ENCODE assay signal across 26 cellular contexts in the genomic region with DNA sequence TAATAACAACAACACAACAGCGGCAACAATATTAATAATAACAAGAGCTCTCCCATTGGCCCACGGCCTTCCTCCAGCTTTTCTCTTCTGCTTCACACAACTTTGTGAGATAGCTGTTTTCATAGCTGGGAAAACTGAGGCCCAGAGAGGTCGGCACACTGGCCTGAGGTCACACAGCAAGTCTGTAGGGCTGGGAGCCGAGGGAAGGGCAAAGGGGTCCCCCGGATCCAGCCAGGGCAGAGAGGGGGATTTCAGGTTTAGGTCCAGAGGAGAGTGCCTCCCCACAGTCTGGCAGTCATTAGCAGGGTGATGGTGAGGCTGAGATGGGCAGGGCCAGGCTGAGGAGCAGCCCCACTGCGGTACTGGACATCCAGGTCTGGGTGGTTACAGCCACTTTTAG.
"Had no signal": no experiment of that assay in that cellular context is flagged by ENCODE, and none has a peak within 500 bp of the region (broad histone marks: within the 10 kb centered on the region; RNA-seq: fewer than 3 reads in every experiment).

No MANE protein-coding gene starts in this region.

- H3K4me1 ChIP-seq: colonic mucosa, foreskin keratinocyte, neural progenitor cell, prostate gland, right atrium auricular region, transverse colon, vagina had no signal

- H3K36me3 ChIP-seq: colonic mucosa, neural progenitor cell, prostate gland had no signal

- ATAC-seq: foreskin keratinocyte; gastroesophageal sphincter; heart left ventricle; left lobe of liver; stimulated activated naive CD8-positive, alpha-beta T cell treated with anti-CD3 and anti-CD28 coated beads, Interleukin-15, amount 100 ng/mL, for 72 hours had no signal

- H3K79me2 ChIP-seq: hepatocyte had no signal

- H3K27ac ChIP-seq: colonic mucosa, esophagus muscularis mucosa, foreskin keratinocyte, gastroesophageal sphincter, heart left ventricle, hepatocyte, neural progenitor cell, prostate gland, right atrium auricular region, skin epidermis, suprapubic skin, transverse colon, vagina had no signal

- H3K9ac ChIP-seq: neural progenitor cell had no signal

- H3K4me1 Mint-ChIP-seq: endodermal cell had no signal

- H2AFZ ChIP-seq: hepatocyte, neural progenitor cell had no signal

- H3K9me3 Mint-ChIP-seq: dendritic cell treated with granulocyte-macrophage colony-stimulating factor and Interleukin-4, amounts not matched to agents 40 ng/mL and 50 ng/mL, for 4 days; stimulated activated naive CD8-positive, alpha-beta T cell treated with anti-CD3 and anti-CD28 coated beads, Interleukin-15, amount 100 ng/mL, for 72 hours had no signal

- H3K27me3 Mint-ChIP-seq: dendritic cell treated with granulocyte-macrophage colony-stimulating factor and Interleukin-4, amounts not matched to agents 40 ng/mL and 50 ng/mL, for 4 days; stimulated activated naive CD8-positive, alpha-beta T cell treated with anti-CD3 and anti-CD28 coated beads, Interleukin-15, amount 100 ng/mL, for 72 hours had no signal

- H3K9me3 ChIP-seq: colonic mucosa, esophagus muscularis mucosa, gastroesophageal sphincter, prostate gland, right atrium auricular region, suprapubic skin, transverse colon, vagina had no signal

- H3K4me2 ChIP-seq: hepatocyte, neural progenitor cell had no signal

- H3K27ac Mint-ChIP-seq: dendritic cell treated with granulocyte-macrophage colony-stimulating factor and Interleukin-4, amounts not matched to agents 40 ng/mL and 50 ng/mL, for 4 days; endodermal cell; memory B cell; nephron; neural progenitor cell had no signal

- DNase-seq: colonic mucosa; effector CD8-positive, alpha-beta T cell; endodermal cell; foreskin keratinocyte; heart left ventricle; kidney; nucleus accumbens; stimulated activated CD4-positive, alpha-beta T cell treated with anti-CD3 and anti-CD28 coated beads, Interleukin-15, amount 100 ng/mL, for 24 hours; stimulated activated CD4-positive, alpha-beta T cell treated with anti-CD3 and anti-CD28 coated beads, Interleukin-2, amount 100 ng/mL, for 48 hours; stimulated activated naive CD4-positive, alpha-beta T cell; stimulated activated naive CD8-positive, alpha-beta T cell treated with anti-CD3 and anti-CD28 coated beads, Interleukin-15, amount 100 ng/mL, for 72 hours; transverse colon had no signal

- H3K4me3 Mint-ChIP-seq: dendritic cell treated with granulocyte-macrophage colony-stimulating factor and Interleukin-4, amounts not matched to agents 40 ng/mL and 50 ng/mL, for 4 days; endodermal cell; memory B cell; nephron; neural progenitor cell; stimulated activated naive CD8-positive, alpha-beta T cell treated with anti-CD3 and anti-CD28 coated beads, Interleukin-15, amount 100 ng/mL, for 72 hours had no signal

- FAIRE-seq: kidney had no signal

- H3K4me3 ChIP-seq: colonic mucosa, esophagus muscularis mucosa, gastroesophageal sphincter, heart left ventricle, hepatocyte, lung, neural progenitor cell, prostate gland, right atrium auricular region, skin epidermis, suprapubic skin, transverse colon, vagina had no signal

- H3K27me3 ChIP-seq: colonic mucosa, esophagus muscularis mucosa, foreskin keratinocyte, gastroesophageal sphincter, heart left ventricle, hepatocyte, neural progenitor cell, right atrium auricular region, suprapubic skin, transverse colon, vagina had no signal
